ENCODE assay signal across 26 cellular contexts in genomic region chr13:55566334-55566733, GRCh38.
"Had no signal": no experiment of that assay in that cellular context is flagged by ENCODE, and none has a peak within 500 bp of the region (broad histone marks: within the 10 kb centered on the region; RNA-seq: fewer than 3 reads in every experiment).

No MANE protein-coding gene starts in this region.

- H3K27ac ChIP-seq: gastrocnemius medialis, neutrophil, right lobe of liver, testis, transverse colon had no signal

- DNase-seq: activated CD4-positive, alpha-beta memory T cell treated with anti-CD3 and anti-CD28 coated beads, Interleukin-2, amount 10 ng/mL, durations not matched to agents 7 days and 5 days; activated CD4-positive, alpha-beta T cell treated with anti-CD3 and anti-CD28 coated beads, Interleukin-2, amount 10 ng/mL, durations not matched to agents 24 days and 14 days; activated CD8-positive, alpha-beta memory T cell treated with anti-CD3 and anti-CD28 coated beads, Interleukin-2, amount 50 U/mL, for 48 hours; activated gamma-delta T cell treated with Interleukin-2 at 50 U/mL for 16 hours; activated naive CD8-positive, alpha-beta T cell treated with anti-CD3 and anti-CD28 coated beads, Interleukin-2, amount 50 U/mL, for 24 hours; activated T-cell treated with anti-CD3 and anti-CD28 coated beads, Interleukin-2, amount 50 U/mL, for 4 hours; amygdala; caudate nucleus; cortex of kidney; effector memory CD8-positive, alpha-beta T cell; erythroblast; gastrocnemius medialis; hippocampal formation; left cardiac atrium; left ventricle myocardium superior; mammary epithelial cell; right lobe of liver; stimulated activated CD4-positive, alpha-beta T cell treated with anti-CD3 and anti-CD28 coated beads, Interleukin-2, amount 100 ng/mL, for 48 hours; stimulated activated naive CD4-positive, alpha-beta T cell treated with Interleukin-2 at 50 U/mL for 16 hours; testis; transverse colon had no signal

- ATAC-seq: activated CD4-positive, CD25-positive, alpha-beta regulatory T cell treated with anti-CD3 and anti-CD28 coated beads, Interleukin-2, amount 50 U/mL, for 24 hours; activated naive CD8-positive, alpha-beta T cell treated with anti-CD3 and anti-CD28 coated beads, Interleukin-2, amount 50 U/mL, for 24 hours; activated T-cell treated with anti-CD3 and anti-CD28 coated beads, Interleukin-2, amount 50 U/mL, for 4 hours; activated T-helper 17 cell treated with anti-CD3 and anti-CD28 coated beads, Interleukin-2, amount 50 U/mL, for 72 hours; effector memory CD8-positive, alpha-beta T cell; gastrocnemius medialis; left cardiac atrium; left ventricle myocardium superior; right lobe of liver had no signal

- H3K4me3 Mint-ChIP-seq: activated CD4-positive, alpha-beta memory T cell treated with anti-CD3 and anti-CD28 coated beads, Interleukin-2, amount 10 ng/mL, durations not matched to agents 7 days and 5 days; activated CD4-positive, alpha-beta T cell treated with anti-CD3 and anti-CD28 coated beads, Interleukin-2, amount 10 ng/mL, durations not matched to agents 24 days and 14 days; activated naive CD4-positive, alpha-beta T cell treated with anti-CD3 and anti-CD28 coated beads, Interleukin-2, amount 50 U/mL, for 24 hours; activated naive CD8-positive, alpha-beta T cell treated with anti-CD3 and anti-CD28 coated beads, Interleukin-2, amount 50 U/mL, for 24 hours; activated T-cell treated with anti-CD3 and anti-CD28 coated beads, Interleukin-2, amount 50 U/mL, for 4 hours; activated T-helper 17 cell treated with anti-CD3 and anti-CD28 coated beads, Interleukin-2, amount 50 U/mL, for 72 hours; effector memory CD8-positive, alpha-beta T cell; nephron had no signal

- H3K9me3 Mint-ChIP-seq: activated naive CD4-positive, alpha-beta T cell treated with anti-CD3 and anti-CD28 coated beads, Interleukin-2, amount 50 U/mL, for 24 hours; activated naive CD8-positive, alpha-beta T cell treated with anti-CD3 and anti-CD28 coated beads, Interleukin-2, amount 50 U/mL, for 24 hours; nephron had no signal

- H3K4me1 ChIP-seq: gastrocnemius medialis, right lobe of liver, testis, transverse colon had no signal

- H3K4me3 ChIP-seq: gastrocnemius medialis, right lobe of liver, testis, transverse colon had no signal

- H3K36me3 Mint-ChIP-seq: activated naive CD4-positive, alpha-beta T cell treated with anti-CD3 and anti-CD28 coated beads, Interleukin-2, amount 50 U/mL, for 24 hours had no signal

- H3K27ac Mint-ChIP-seq: activated CD4-positive, alpha-beta memory T cell treated with anti-CD3 and anti-CD28 coated beads, Interleukin-2, amount 10 ng/mL, durations not matched to agents 7 days and 5 days; activated CD4-positive, alpha-beta T cell treated with anti-CD3 and anti-CD28 coated beads, Interleukin-2, amount 10 ng/mL, durations not matched to agents 24 days and 14 days; activated naive CD4-positive, alpha-beta T cell treated with anti-CD3 and anti-CD28 coated beads, Interleukin-2, amount 50 U/mL, for 24 hours; activated naive CD8-positive, alpha-beta T cell treated with anti-CD3 and anti-CD28 coated beads, Interleukin-2, amount 50 U/mL, for 24 hours; activated T-helper 17 cell treated with anti-CD3 and anti-CD28 coated beads, Interleukin-2, amount 50 U/mL, for 72 hours; effector memory CD8-positive, alpha-beta T cell; nephron had no signal

- H3K27me3 Mint-ChIP-seq: activated CD4-positive, alpha-beta memory T cell treated with anti-CD3 and anti-CD28 coated beads, Interleukin-2, amount 10 ng/mL, durations not matched to agents 7 days and 5 days; activated CD4-positive, alpha-beta T cell treated with anti-CD3 and anti-CD28 coated beads, Interleukin-2, amount 10 ng/mL, durations not matched to agents 24 days and 14 days; activated naive CD4-positive, alpha-beta T cell treated with anti-CD3 and anti-CD28 coated beads, Interleukin-2, amount 50 U/mL, for 24 hours; activated naive CD8-positive, alpha-beta T cell treated with anti-CD3 and anti-CD28 coated beads, Interleukin-2, amount 50 U/mL, for 24 hours; activated T-helper 17 cell treated with anti-CD3 and anti-CD28 coated beads, Interleukin-2, amount 50 U/mL, for 72 hours; effector memory CD8-positive, alpha-beta T cell had no signal

- H3K27me3 ChIP-seq: gastrocnemius medialis, neutrophil, right lobe of liver, testis, transverse colon had no signal

- H3K36me3 ChIP-seq: gastrocnemius medialis, neutrophil, right lobe of liver, transverse colon had no signal

- H3K4me1 Mint-ChIP-seq: activated CD4-positive, alpha-beta memory T cell treated with anti-CD3 and anti-CD28 coated beads, Interleukin-2, amount 10 ng/mL, durations not matched to agents 7 days and 5 days; activated CD4-positive, alpha-beta T cell treated with anti-CD3 and anti-CD28 coated beads, Interleukin-2, amount 10 ng/mL, durations not matched to agents 24 days and 14 days; activated naive CD4-positive, alpha-beta T cell treated with anti-CD3 and anti-CD28 coated beads, Interleukin-2, amount 50 U/mL, for 24 hours; activated naive CD8-positive, alpha-beta T cell treated with anti-CD3 and anti-CD28 coated beads, Interleukin-2, amount 50 U/mL, for 24 hours; activated T-helper 17 cell treated with anti-CD3 and anti-CD28 coated beads, Interleukin-2, amount 50 U/mL, for 72 hours; nephron had no signal
